1 cellular context compared by ENCODE assay signal in genomic region chr2:46648141-46648742, GRCh38.
A peak's percentile ranks its signal among the peaks of the same experiment; 100 is the strongest.
TF ChIP-seq lines count a peak whose summit lies in the region.

No MANE protein-coding gene starts in this region.

TF ChIP-seq in K562, 482 proteins besides CTCF, POLR2A, EP300 and RAD21:
- TF ChIP-seq RFX1 (IDR thresholded peaks at IDR 0.05) = peak; percentile 80
- TF ChIP-seq NRF1 (conservative IDR thresholded peaks at IDR 0.05 in 1 of 2, IDR thresholded peaks at IDR 0.05 in 1 of 2) = no peak
- TF ChIP-seq ZNF232 (CRISPR knock-in tag; IDR thresholded peaks at IDR 0.05) = no peak
TF ChIP-seq in K562: peak in this region for 1.
